In the genomic region with DNA sequence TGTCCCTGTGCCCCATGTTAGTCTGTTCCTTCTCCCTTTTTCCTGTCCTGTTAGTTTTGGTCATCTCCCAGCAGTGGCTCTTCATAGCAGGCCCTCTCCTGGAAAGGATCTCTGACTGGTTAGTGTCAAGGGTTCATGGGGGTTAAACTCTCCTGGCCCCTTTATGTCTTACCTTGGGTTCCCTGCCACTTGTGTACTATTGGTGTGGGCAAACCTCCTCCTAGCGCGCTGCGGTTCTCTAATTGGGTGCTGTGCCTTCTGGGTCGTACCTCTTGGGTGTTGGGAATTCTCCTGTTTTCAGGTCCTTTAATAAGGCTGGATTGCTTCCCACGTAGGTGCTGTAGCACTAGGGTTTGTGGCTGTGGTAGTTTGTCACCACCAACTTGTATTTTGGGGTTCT, we compare ENCODE assay signal across 24 cellular contexts. TPM values are rescaled to one million over a fixed set of nuclear protein-coding genes. Genes with fewer than 3 reads are reported as not detected.
DNase-seq lines count a peak whose midpoint lies in the region; ATAC-seq and TF ChIP-seq lines count a peak whose summit lies in the region.
"Had no signal": no experiment of that assay in that cellular context is flagged by ENCODE, and none has a peak within 500 bp of the region (broad histone marks: within the 10 kb centered on the region; RNA-seq: fewer than 3 reads in every experiment).

No MANE protein-coding gene starts in this region.

- H3K79me2 ChIP-seq in GM23338 (replicated peaks; ENCODE audit: insufficient read depth), result peaks cover 100% of the 10 kb centered on the region

- H3K9me2 ChIP-seq in GM23338 (ENCODE audit: insufficient read depth), result no peaks in the 10 kb centered on the region

- no peak overlapping the region; the same call in 1 of the 2 replicates for H3K27ac ChIP-seq in GM23338 (ENCODE audit: low read depth)
- H3K27ac ChIP-seq: pancreas, Peyer's patch, tibial artery had no signal

- peaks cover 45% of the 10 kb centered on the region for H4K20me1 ChIP-seq in GM23338 (replicated peaks; ENCODE audit: insufficient read depth)

- no peaks in the 10 kb centered on the region for H3F3A ChIP-seq in GM23338 (replicated peaks; ENCODE audit: low read depth)

- TF ChIP-seq CTCF in GM23338 (conservative IDR thresholded peaks at IDR 0.05; ENCODE audit: low read depth in 2 of 2) (no peak), nephron (IDR thresholded peaks at IDR 0.05; ENCODE audit: unreplicated experiment in 3 of 3) (no peak)

- peaks cover 6% of the 10 kb centered on the region; the same call in 1 of the 2 replicates for H3K36me3 ChIP-seq in GM23338 (ENCODE audit: insufficient read depth)

- no peaks in the 10 kb centered on the region for H3K4me1 ChIP-seq in GM23338 (ENCODE audit: insufficient read depth)

- intact Hi-C loops in activated T-helper 2 cell treated with anti-CD3 and anti-CD28 coated beads, Interferon-gamma antibody, Interleukin-2, Interleukin-4, amounts not matched to agents 10 μg/mL and 5 μg/mL and 100 μg/mL, durations not matched to agents 14 hours and 24 hours and 36 hours (cut with micrococcal nuclease), result loop anchor here (2.0 kb wide), 1 partner anchor 18 kb away; a partner anchor contains a TSS

- H3K4me3 ChIP-seq in GM23338, result no peak overlapping the region
- H3K4me3 ChIP-seq: pancreas, Peyer's patch, smooth muscle cell, tibial artery had no signal

- ATAC-seq in GM23338, result peak; percentile 58; the same call in 2 of the 3 replicates
- no peak for ATAC-seq in GM19397 (IDR thresholded peaks at IDR 0.05; ENCODE audit: unreplicated experiment)
- ATAC-seq: left ventricle myocardium superior had no signal

- DNase-seq in activated T-cell treated with anti-CD3 and anti-CD28 coated beads, Interleukin-2, amount 50 U/mL, for 24 hours, result no peak
- DNase-seq in activated T-cell treated with anti-CD3 and anti-CD28 coated beads for 4 hours, result no peak
- peak; percentile 21 for DNase-seq in GM23338 (ENCODE audit: low spot score)
- no peak for DNase-seq in activated T-helper 2 cell treated with anti-CD3 and anti-CD28 coated beads, Interferon-gamma antibody, Interleukin-2, Interleukin-4, amounts not matched to agents 10 μg/mL and 5 μg/mL and 100 μg/mL, durations not matched to agents 14 hours and 24 hours and 36 hours (ENCODE audit: low spot score)
- DNase-seq in NCI-H1436 treated with DMSO at 0.1 percent for 48 hours (lab: John Stamatoyannopoulos, UW), result no peak
- DNase-seq in activated CD8-positive, alpha-beta memory T cell treated with anti-CD3 and anti-CD28 coated beads, Interleukin-2, amount 50 U/mL, for 4 hours, result no peak
- DNase-seq: activated CD4-positive, alpha-beta T cell treated with anti-CD3 and anti-CD28 coated beads for 36 hours; AML-193; central memory CD4-positive, alpha-beta T cell; COR-L47; islet precursor cell; left ventricle myocardium superior; naive B cell; NCI-H187 treated with DMSO at 0.1 percent for 48 hours; NCI-H524 treated with DMSO at 0.1 percent for 48 hours; pancreas; Peyer's patch; SIG-M5; stimulated activated CD4-positive, alpha-beta T cell treated with anti-CD3 and anti-CD28 coated beads, Interleukin-1b, Interleukin-23, amount 100 ng/mL, for 48 hours; tibial artery had no signal

- no peaks in the 10 kb centered on the region for H3K9me3 Mint-ChIP-seq in activated T-cell treated with anti-CD3 and anti-CD28 coated beads, Interleukin-2, amount 50 U/mL, for 24 hours
- H3K9me3 Mint-ChIP-seq in GM23338 (no peaks in the 10 kb centered on the region), nephron (no peaks in the 10 kb centered on the region)
- H3K9me3 Mint-ChIP-seq in activated T-helper 2 cell treated with anti-CD3 and anti-CD28 coated beads, Interferon-gamma antibody, Interleukin-2, Interleukin-4, amounts not matched to agents 10 μg/mL and 5 μg/mL and 100 μg/mL, durations not matched to agents 14 hours and 24 hours and 36 hours, result no peaks in the 10 kb centered on the region
- H3K9me3 Mint-ChIP-seq: naive B cell had no signal

- peak overlapping the region; percentile 10 for H3K27ac Mint-ChIP-seq in activated T-cell treated with anti-CD3 and anti-CD28 coated beads, Interleukin-2, amount 50 U/mL, for 24 hours
- 0 out of 2 replicates have a peak overlapping the region, but pooled peaks have one; percentile 4 for H3K27ac Mint-ChIP-seq in GM23338
- peak overlapping the region; percentile 3 for H3K27ac Mint-ChIP-seq in activated T-helper 2 cell treated with anti-CD3 and anti-CD28 coated beads, Interferon-gamma antibody, Interleukin-2, Interleukin-4, amounts not matched to agents 10 μg/mL and 5 μg/mL and 100 μg/mL, durations not matched to agents 14 hours and 24 hours and 36 hours
- H3K27ac Mint-ChIP-seq in nephron, result peak overlapping the region in 2 of 3 experiments; percentile 16 to 38
- H3K27ac Mint-ChIP-seq: activated CD4-positive, alpha-beta T cell treated with anti-CD3 and anti-CD28 coated beads for 36 hours; activated naive CD8-positive, alpha-beta T cell had no signal

- H3K36me3 Mint-ChIP-seq in activated T-cell treated with anti-CD3 and anti-CD28 coated beads, Interleukin-2, amount 50 U/mL, for 24 hours (ENCODE audit: low read depth), result peaks cover 35% of the 10 kb centered on the region
- H3K36me3 Mint-ChIP-seq in GM23338 (ENCODE audit: low read depth), result peaks cover 10% of the 10 kb centered on the region
- peaks cover 25% of the 10 kb centered on the region for H3K36me3 Mint-ChIP-seq in activated T-helper 2 cell treated with anti-CD3 and anti-CD28 coated beads, Interferon-gamma antibody, Interleukin-2, Interleukin-4, amounts not matched to agents 10 μg/mL and 5 μg/mL and 100 μg/mL, durations not matched to agents 14 hours and 24 hours and 36 hours (ENCODE audit: low read depth)
- H3K36me3 Mint-ChIP-seq in nephron (ENCODE audit: low read depth), result peaks cover 14% of the 10 kb centered on the region
- H3K36me3 Mint-ChIP-seq: activated naive CD8-positive, alpha-beta T cell had no signal

- H2AFZ ChIP-seq in GM23338, result no peak overlapping the region

- peaks cover 48% of the 10 kb centered on the region for H3K4me1 Mint-ChIP-seq in activated T-cell treated with anti-CD3 and anti-CD28 coated beads, Interleukin-2, amount 50 U/mL, for 24 hours (ENCODE audit: low read depth)
- H3K4me1 Mint-ChIP-seq in GM23338 (peaks cover 13% of the 10 kb centered on the region; the same call in 2 of the 3 replicates), nephron (peaks cover 23% of the 10 kb centered on the region)
- peaks cover 36% of the 10 kb centered on the region for H3K4me1 Mint-ChIP-seq in activated T-helper 2 cell treated with anti-CD3 and anti-CD28 coated beads, Interferon-gamma antibody, Interleukin-2, Interleukin-4, amounts not matched to agents 10 μg/mL and 5 μg/mL and 100 μg/mL, durations not matched to agents 14 hours and 24 hours and 36 hours (ENCODE audit: low read depth)

- H3K27me3 Mint-ChIP-seq in activated T-cell treated with anti-CD3 and anti-CD28 coated beads, Interleukin-2, amount 50 U/mL, for 24 hours, result no peaks in the 10 kb centered on the region
- no peaks in the 10 kb centered on the region for H3K27me3 Mint-ChIP-seq in GM23338 (ENCODE audit: insufficient read depth, low read depth, poor library complexity)
- no peaks in the 10 kb centered on the region for H3K27me3 Mint-ChIP-seq in activated T-helper 2 cell treated with anti-CD3 and anti-CD28 coated beads, Interferon-gamma antibody, Interleukin-2, Interleukin-4, amounts not matched to agents 10 μg/mL and 5 μg/mL and 100 μg/mL, durations not matched to agents 14 hours and 24 hours and 36 hours (ENCODE audit: low read depth)
- H3K27me3 Mint-ChIP-seq in nephron (ENCODE audit: low read depth), result no peaks in the 10 kb centered on the region
- H3K27me3 Mint-ChIP-seq: activated CD4-positive, alpha-beta T cell treated with anti-CD3 and anti-CD28 coated beads for 36 hours; activated naive CD8-positive, alpha-beta T cell; naive B cell had no signal

- H3K27me3 ChIP-seq in GM23338 (ENCODE audit: insufficient read depth), result no peaks in the 10 kb centered on the region
- H3K27me3 ChIP-seq: pancreas, Peyer's patch, tibial artery had no signal

- no peak overlapping the region for H3K4me2 ChIP-seq in GM23338
- H3K4me2 ChIP-seq: smooth muscle cell had no signal

- no peak overlapping the region for H3K4me3 Mint-ChIP-seq in activated T-cell treated with anti-CD3 and anti-CD28 coated beads, Interleukin-2, amount 50 U/mL, for 24 hours
- H3K4me3 Mint-ChIP-seq in GM23338 (no peak overlapping the region), nephron (no peak overlapping the region)
- H3K4me3 Mint-ChIP-seq in activated T-helper 2 cell treated with anti-CD3 and anti-CD28 coated beads, Interferon-gamma antibody, Interleukin-2, Interleukin-4, amounts not matched to agents 10 μg/mL and 5 μg/mL and 100 μg/mL, durations not matched to agents 14 hours and 24 hours and 36 hours (ENCODE audit: low read depth), result no peak overlapping the region
- H3K4me3 Mint-ChIP-seq: activated CD4-positive, alpha-beta T cell treated with anti-CD3 and anti-CD28 coated beads for 36 hours; activated naive CD8-positive, alpha-beta T cell; naive B cell had no signal

TF ChIP-seq in GM23338, 12 proteins besides CTCF, POLR2A, EP300 and RAD21 (continues in another document):
- TF ChIP-seq EZH2phosphoT487 (IDR thresholded peaks at IDR 0.05; ENCODE audit: unreplicated experiment), result no peak
- no peak for TF ChIP-seq NANOG (IDR thresholded peaks at IDR 0.05; ENCODE audit: borderline replicate concordance)
- TF ChIP-seq ZNF114 (CRISPR knock-in tag; IDR thresholded peaks at IDR 0.05), result no peak

RNA-seq across cellular contexts. Expression of a gene that starts 18.8 kb away (rescaled TPM):
- 145 and 191 TPM in 2 replicates for total RNA-seq in GM23338 (2014; rRNA removed; shearing (Covaris generic))
- polyA plus RNA-seq in GM23338 (2016; fragmentation: Nextera tagmentation; extraction: Ambion mirVana), result 61.9 and 72.0 TPM in 2 replicates
- total RNA-seq in activated T-helper 2 cell treated with anti-CD3 and anti-CD28 coated beads, Interferon-gamma antibody, Interleukin-2, Interleukin-4, amounts not matched to agents 10 μg/mL and 5 μg/mL and 100 μg/mL, durations not matched to agents 14 hours and 24 hours and 36 hours, result 135 and 136 TPM in 2 replicates

RNA-seq across cellular contexts. Expression of a gene that starts 35.0 kb away (rescaled TPM):
- total RNA-seq in GM23338 (2014; rRNA removed; shearing (Covaris generic)), result 33.5 and 41.0 TPM in 2 replicates
- polyA plus RNA-seq in GM23338 (2016; fragmentation: Nextera tagmentation; extraction: Ambion mirVana), result 9.9 and 12.5 TPM in 2 replicates
- 30.2 and 33.6 TPM in 2 replicates for total RNA-seq in activated T-helper 2 cell treated with anti-CD3 and anti-CD28 coated beads, Interferon-gamma antibody, Interleukin-2, Interleukin-4, amounts not matched to agents 10 μg/mL and 5 μg/mL and 100 μg/mL, durations not matched to agents 14 hours and 24 hours and 36 hours
